Comparison of ENCODE assay signal across 20 cellular contexts in the genomic region with DNA sequence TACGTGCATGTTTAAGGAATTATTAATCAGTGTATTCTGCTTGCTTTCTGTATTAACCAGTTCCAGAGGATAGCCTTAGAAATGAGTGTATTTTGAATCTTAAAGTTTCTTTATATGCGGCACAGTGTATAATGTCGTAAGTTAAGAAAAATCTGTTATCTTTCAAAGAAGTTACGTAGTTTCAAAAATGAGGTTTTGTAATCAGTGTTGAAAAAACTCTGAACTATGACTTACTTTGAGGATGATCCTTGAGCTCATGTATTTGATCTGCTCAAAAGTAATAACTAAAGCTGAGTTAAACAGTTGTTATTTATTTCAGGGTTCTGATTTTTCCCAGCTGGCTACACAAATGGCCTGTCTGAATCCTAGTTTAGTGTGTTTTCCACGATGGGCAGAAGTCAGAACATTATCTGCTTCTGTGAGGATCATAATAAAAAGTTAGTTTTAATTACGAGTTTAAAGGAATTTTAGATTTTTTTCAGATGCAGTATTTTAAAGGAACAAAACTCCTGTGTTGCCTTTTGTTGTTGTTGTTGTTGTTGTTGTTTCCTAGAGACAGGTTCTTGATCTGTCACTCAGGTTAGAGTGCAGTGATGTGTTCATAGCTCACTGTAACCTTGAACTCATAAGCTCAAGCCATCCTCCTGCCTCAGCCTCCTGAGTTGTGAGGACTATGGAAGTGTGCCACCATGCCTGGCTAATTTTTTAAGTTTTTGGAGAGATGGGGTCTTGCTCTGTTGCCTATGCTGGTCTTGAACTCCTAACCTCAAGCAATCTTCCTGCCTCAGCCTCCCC.
"Had no signal": no experiment of that assay in that cellular context is flagged by ENCODE, and none has a peak within 500 bp of the region (broad histone marks: within the 10 kb centered on the region; RNA-seq: fewer than 3 reads in every experiment).

No MANE protein-coding gene starts in this region.

- H3K9me3 ChIP-seq: esophagus squamous epithelium, lower lobe of right lung, thyroid gland had no signal

- H3K27me3 ChIP-seq: esophagus squamous epithelium, thyroid gland had no signal

- H3K4me3 ChIP-seq: esophagus squamous epithelium, lower lobe of right lung, thyroid gland had no signal

- DNase-seq: activated CD4-positive, alpha-beta memory T cell treated with anti-CD3 and anti-CD28 coated beads for 36 hours; activated CD4-positive, alpha-beta T cell treated with anti-CD3 and anti-CD28 coated beads for 1 hour; activated gamma-delta T cell treated with Interleukin-2 at 50 U/mL for 16 hours; activated T-cell treated with anti-CD3 and anti-CD28 coated beads for 4 hours; aorta; cerebellar nuclear complex; effector CD8-positive, alpha-beta T cell; esophagus squamous epithelium; foreskin fibroblast; hippocampal formation; islet precursor cell; lower lobe of right lung; nephron progenitor cell; nucleus accumbens; stimulated activated CD4-positive, alpha-beta T cell treated with anti-CD3 and anti-CD28 coated beads, Interleukin-12 subunit alpha, Interleukin-12 subunit beta, amount 100 ng/mL, for 4 hours; stimulated activated CD4-positive, alpha-beta T cell treated with anti-CD3 and anti-CD28 coated beads, Interleukin-1b, Interleukin-23, amount 100 ng/mL, for 48 hours; stimulated activated CD8-positive, alpha-beta memory T cell treated with anti-CD3 and anti-CD28 coated beads, Interleukin-4, amount 100 ng/mL, for 48 hours; stimulated activated naive CD4-positive, alpha-beta T cell; thyroid gland had no signal

- H3K27ac ChIP-seq: esophagus squamous epithelium, lower lobe of right lung, thyroid gland, VCaP had no signal

- H3K4me1 ChIP-seq: lower lobe of right lung, thyroid gland had no signal
